Comparison of ENCODE assay signal across 20 cellular contexts in the genomic region with DNA sequence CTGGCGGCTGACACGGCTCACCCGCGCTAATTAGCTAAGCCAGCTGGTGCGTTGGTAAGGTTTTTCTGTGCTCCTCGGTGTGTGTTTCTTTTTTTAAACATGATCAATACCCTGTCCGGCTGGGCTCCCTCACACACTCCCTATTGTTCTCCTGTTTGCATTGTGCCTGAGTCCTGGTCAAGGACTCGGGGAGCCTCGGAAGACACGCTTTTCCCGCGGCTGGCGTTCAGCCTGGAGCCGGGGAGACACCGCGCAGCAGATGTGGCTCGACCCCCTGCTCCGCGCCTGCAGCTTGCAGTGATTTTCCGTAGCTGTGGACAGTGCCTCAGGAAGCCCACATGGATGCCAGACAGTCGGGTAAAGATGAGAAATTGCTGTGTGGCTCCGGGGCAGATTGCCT.
A peak's percentile ranks its signal among the peaks of the same experiment; 100 is the strongest.
DNase-seq lines count a peak whose midpoint lies in the region; ATAC-seq lines count a peak whose summit lies in the region.
"Had no signal": no experiment of that assay in that cellular context is flagged by ENCODE, and none has a peak within 500 bp of the region (broad histone marks: within the 10 kb centered on the region; RNA-seq: fewer than 3 reads in every experiment).

No MANE protein-coding gene starts in this region.

- peak; percentile 83 for DNase-seq in DMS53 (lab: John Stamatoyannopoulos, UW)
- peak; percentile 94 for DNase-seq in NCI-H1417 treated with DMSO at 0.1 percent for 48 hours (lab: John Stamatoyannopoulos, UW)
- DNase-seq in NCI-H748 treated with DMSO at 0.1 percent for 48 hours (lab: John Stamatoyannopoulos, UW), result peak; percentile 82
- DNase-seq in mucosa of gallbladder (ENCODE audit: low spot score), result peak; percentile 38
- no peak for DNase-seq in activated T-helper 2 cell treated with anti-CD3 and anti-CD28 coated beads, Interferon-gamma antibody, Interleukin-2, Interleukin-4, amounts not matched to agents 10 μg/mL and 5 μg/mL and 100 μg/mL, durations not matched to agents 14 hours and 24 hours and 36 hours (ENCODE audit: low spot score)
- no peak for DNase-seq in activated CD4-positive, alpha-beta memory T cell treated with anti-CD3 and anti-CD28 coated beads for 36 hours
- no peak for DNase-seq in SK-N-DZ (ENCODE audit: low spot score)
- DNase-seq: activated CD4-positive, alpha-beta T cell treated with anti-CD3 and anti-CD28 coated beads, Interleukin-2, amount 50 U/mL, for 1 hour; activated gamma-delta T cell; amniotic stem cell; CD8-positive, alpha-beta memory T cell; effector CD4-positive, alpha-beta T cell; gastrocnemius medialis; stimulated activated CD4-positive, alpha-beta T cell treated with anti-CD3 and anti-CD28 coated beads, Interleukin-4, amount 100 ng/mL, for 24 hours; stomach; T-helper 17 cell; upper lobe of right lung had no signal

- peaks cover 9% of the 10 kb centered on the region for H3K27me3 Mint-ChIP-seq in activated T-helper 2 cell treated with anti-CD3 and anti-CD28 coated beads, Interferon-gamma antibody, Interleukin-2, Interleukin-4, amounts not matched to agents 10 μg/mL and 5 μg/mL and 100 μg/mL, durations not matched to agents 14 hours and 24 hours and 36 hours (ENCODE audit: low read depth)
- peaks cover 2% of the 10 kb centered on the region for H3K27me3 Mint-ChIP-seq in activated CD4-positive, alpha-beta memory T cell treated with anti-CD3 and anti-CD28 coated beads for 36 hours
- H3K27me3 Mint-ChIP-seq: T-helper 17 cell had no signal

- H3K4me1 Mint-ChIP-seq in activated T-helper 2 cell treated with anti-CD3 and anti-CD28 coated beads, Interferon-gamma antibody, Interleukin-2, Interleukin-4, amounts not matched to agents 10 μg/mL and 5 μg/mL and 100 μg/mL, durations not matched to agents 14 hours and 24 hours and 36 hours (ENCODE audit: low read depth), result no peaks in the 10 kb centered on the region
- H3K4me1 Mint-ChIP-seq in activated CD4-positive, alpha-beta memory T cell treated with anti-CD3 and anti-CD28 coated beads for 36 hours (ENCODE audit: low read depth), result no peaks in the 10 kb centered on the region
- H3K4me1 Mint-ChIP-seq: CD8-positive, alpha-beta memory T cell; T-helper 17 cell had no signal

- intact Hi-C loops in activated T-helper 2 cell treated with anti-CD3 and anti-CD28 coated beads, Interferon-gamma antibody, Interleukin-2, Interleukin-4, amounts not matched to agents 10 μg/mL and 5 μg/mL and 100 μg/mL, durations not matched to agents 14 hours and 24 hours and 36 hours (cut with micrococcal nuclease), result no loop called here
- intact Hi-C loops in activated CD4-positive, alpha-beta memory T cell treated with anti-CD3 and anti-CD28 coated beads for 36 hours (cut with micrococcal nuclease), result no loop called here

- ATAC-seq in HG03571 (IDR thresholded peaks at IDR 0.05; ENCODE audit: unreplicated experiment), result no peak
- ATAC-seq: esophagus mucosa; gastrocnemius medialis; natural killer cell treated with Interleukin-12 subunit alpha and Interleukin-12 subunit beta and Interleukin-15 and Interleukin-18, amount 100 ng/mL, for 72 hours; T-helper 17 cell; upper lobe of right lung had no signal

- POLR2A ChIA-PET in activated CD4-positive, alpha-beta memory T cell treated with anti-CD3 and anti-CD28 coated beads for 36 hours (lab: Charles Lee), result no interaction called here

- no peak overlapping the region for H3K27ac Mint-ChIP-seq in activated T-helper 2 cell treated with anti-CD3 and anti-CD28 coated beads, Interferon-gamma antibody, Interleukin-2, Interleukin-4, amounts not matched to agents 10 μg/mL and 5 μg/mL and 100 μg/mL, durations not matched to agents 14 hours and 24 hours and 36 hours
- H3K27ac Mint-ChIP-seq in activated CD4-positive, alpha-beta memory T cell treated with anti-CD3 and anti-CD28 coated beads for 36 hours, result no peak overlapping the region
- H3K27ac Mint-ChIP-seq: CD8-positive, alpha-beta memory T cell; natural killer cell treated with Interleukin-12 subunit alpha and Interleukin-12 subunit beta and Interleukin-15 and Interleukin-18, amount 100 ng/mL, for 72 hours; T-helper 17 cell had no signal

- H3K4me3 Mint-ChIP-seq in activated T-helper 2 cell treated with anti-CD3 and anti-CD28 coated beads, Interferon-gamma antibody, Interleukin-2, Interleukin-4, amounts not matched to agents 10 μg/mL and 5 μg/mL and 100 μg/mL, durations not matched to agents 14 hours and 24 hours and 36 hours (ENCODE audit: low read depth), result no peak overlapping the region
- H3K4me3 Mint-ChIP-seq in activated CD4-positive, alpha-beta memory T cell treated with anti-CD3 and anti-CD28 coated beads for 36 hours, result no peak overlapping the region
- H3K4me3 Mint-ChIP-seq: CD8-positive, alpha-beta memory T cell; natural killer cell treated with Interleukin-12 subunit alpha and Interleukin-12 subunit beta and Interleukin-15 and Interleukin-18, amount 100 ng/mL, for 72 hours; T-helper 17 cell had no signal

- no peaks in the 10 kb centered on the region for H3K36me3 Mint-ChIP-seq in activated T-helper 2 cell treated with anti-CD3 and anti-CD28 coated beads, Interferon-gamma antibody, Interleukin-2, Interleukin-4, amounts not matched to agents 10 μg/mL and 5 μg/mL and 100 μg/mL, durations not matched to agents 14 hours and 24 hours and 36 hours (ENCODE audit: low read depth)
- no peaks in the 10 kb centered on the region for H3K36me3 Mint-ChIP-seq in activated CD4-positive, alpha-beta memory T cell treated with anti-CD3 and anti-CD28 coated beads for 36 hours
- H3K36me3 Mint-ChIP-seq: CD8-positive, alpha-beta memory T cell; natural killer cell treated with Interleukin-12 subunit alpha and Interleukin-12 subunit beta and Interleukin-15 and Interleukin-18, amount 100 ng/mL, for 72 hours had no signal

- H3K9me3 Mint-ChIP-seq in activated T-helper 2 cell treated with anti-CD3 and anti-CD28 coated beads, Interferon-gamma antibody, Interleukin-2, Interleukin-4, amounts not matched to agents 10 μg/mL and 5 μg/mL and 100 μg/mL, durations not matched to agents 14 hours and 24 hours and 36 hours, result no peaks in the 10 kb centered on the region
- H3K9me3 Mint-ChIP-seq in activated CD4-positive, alpha-beta memory T cell treated with anti-CD3 and anti-CD28 coated beads for 36 hours, result no peaks in the 10 kb centered on the region
- H3K9me3 Mint-ChIP-seq: CD8-positive, alpha-beta memory T cell had no signal

- CTCF ChIA-PET in activated CD4-positive, alpha-beta memory T cell treated with anti-CD3 and anti-CD28 coated beads for 36 hours (lab: Charles Lee), result no interaction called here

Comparison
In these comparisons a context has a peak if more than half of its experiments do, and no peak if none do; other contexts are left out.
1. DNase-seq: peak in DMS53 (single experiment), NCI-H1417 treated with DMSO at 0.1 percent for 48 hours (single experiment), NCI-H748 treated with DMSO at 0.1 percent for 48 hours (single experiment) and mucosa of gallbladder (single experiment); none in activated T-helper 2 cell treated with anti-CD3 and anti-CD28 coated beads, Interferon-gamma antibody, Interleukin-2, Interleukin-4, amounts not matched to agents 10 μg/mL and 5 μg/mL and 100 μg/mL, durations not matched to agents 14 hours and 24 hours and 36 hours (single experiment), activated CD4-positive, alpha-beta memory T cell treated with anti-CD3 and anti-CD28 coated beads for 36 hours (single experiment) and SK-N-DZ (single experiment).